ENCODE assay signal across 1 cellular context in the genomic region with DNA sequence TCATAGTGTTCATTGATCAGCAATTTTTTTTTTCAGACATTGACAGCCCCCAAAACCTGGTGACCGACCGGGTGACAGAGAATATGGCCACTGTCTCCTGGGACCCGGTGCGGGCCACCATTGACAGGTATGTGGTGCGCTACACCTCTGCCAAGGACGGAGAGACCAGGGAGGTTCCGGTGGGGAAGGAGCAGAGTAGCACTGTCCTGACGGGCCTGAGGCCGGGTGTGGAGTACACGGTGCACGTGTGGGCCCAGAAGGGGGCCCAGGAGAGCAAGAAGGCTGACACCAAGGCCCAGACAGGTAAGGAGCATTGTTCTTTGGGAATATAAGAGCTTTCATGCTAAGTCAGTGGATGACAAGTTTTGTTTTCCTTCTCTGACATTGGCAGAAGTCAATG.
TF ChIP-seq lines count a peak whose summit lies in the region.

No MANE protein-coding gene starts in this region.

TF ChIP-seq in HCT116, 20 proteins besides CTCF, POLR2A, EP300 and RAD21 (continued from another document):
- TF ChIP-seq TCF7L2 (IDR thresholded peaks at IDR 0.05; ENCODE audit: borderline replicate concordance, extremely low read depth, insufficient read depth, insufficient read length), result no peak
- no peak for TF ChIP-seq JUND (IDR thresholded peaks at IDR 0.05)
